ENCODE assay signal across 26 cellular contexts in genomic region chr16:88888057-88888777, GRCh38. TPM values are rescaled to one million over a fixed set of nuclear protein-coding genes. Genes with fewer than 3 reads are reported as not detected.
DNase-seq lines count a peak whose midpoint lies in the region; ATAC-seq, FAIRE-seq and TF ChIP-seq lines count a peak whose summit lies in the region.
"Had no signal": no experiment of that assay in that cellular context is flagged by ENCODE, and none has a peak within 500 bp of the region (broad histone marks: within the 10 kb centered on the region; RNA-seq: fewer than 3 reads in every experiment).

No MANE protein-coding gene starts in this region.

- H3K36me3 ChIP-seq in WERI-Rb-1 (peaks cover 14% of the 10 kb centered on the region), lower lobe of right lung (peaks cover 45% of the 10 kb centered on the region), tibial nerve (peaks cover 0 to 15% (median 0%) of the 10 kb centered on the region in 3 donors)

- TF ChIP-seq EP300 in tibial nerve (IDR thresholded peaks at IDR 0.05), result no peak

- ATAC-seq in lower lobe of right lung, result no peak
- ATAC-seq: PC-3 had no signal

- peaks cover 8% of the 10 kb centered on the region for H3K4me1 ChIP-seq in lower lobe of right lung
- H3K4me1 ChIP-seq in tibial nerve, result peaks cover 0 to 30% (median 3%) of the 10 kb centered on the region in 4 donors

- no peak for TF ChIP-seq POLR2A in tibial nerve (IDR thresholded peaks at IDR 0.05)

- WGBS in tibial nerve, 2 donors, result 61 to 65% methylated on average over 10 to 12 of the region's 17 CpGs

- intact Hi-C loops in lower lobe of right lung (cut with DNase I), result no loop called here

- H3K9me3 ChIP-seq in WERI-Rb-1 (ENCODE audit: severe bottlenecking) (no peaks in the 10 kb centered on the region), lower lobe of right lung (no peaks in the 10 kb centered on the region), tibial nerve (no peaks in the 10 kb centered on the region)

- no peak for TF ChIP-seq CTCF in WERI-Rb-1 (IDR thresholded peaks at IDR 0.05; ENCODE audit: low read depth, low read length)
- no peak for TF ChIP-seq CTCF in lower lobe of right lung (IDR thresholded peaks at IDR 0.05)
- TF ChIP-seq CTCF in tibial nerve (IDR thresholded peaks at IDR 0.05), result no peak

- FAIRE-seq in HTR-8/SVneo (lab: Jason Lieb, UNC), result no peak
- FAIRE-seq: bronchial epithelial cell, H1 had no signal

- H3K27me3 ChIP-seq in WERI-Rb-1 (ENCODE audit: insufficient read depth, low read depth, severe bottlenecking) (no peaks in the 10 kb centered on the region), lower lobe of right lung (ENCODE audit: low read depth) (no peaks in the 10 kb centered on the region), tibial nerve (no peaks in the 10 kb centered on the region)
- H3K27me3 ChIP-seq: dorsolateral prefrontal cortex had no signal

- peak; percentile 28 for DNase-seq in NCI-H2171 treated with DMSO at 0.1 percent for 48 hours (lab: John Stamatoyannopoulos, UW)
- no peak for DNase-seq in NCI-H2171 (lab: John Stamatoyannopoulos, UW)
- DNase-seq in WERI-Rb-1, result no peak
- DNase-seq in lower lobe of right lung, result no peak
- DNase-seq in tibial nerve (ENCODE audit: low spot score in 2 of 2), result no peak
- DNase-seq in activated CD4-positive, alpha-beta T cell treated with anti-CD3 and anti-CD28 coated beads, Interleukin-2, amount 50 U/mL, for 4 hours, result no peak
- DNase-seq in HTR-8/SVneo (ENCODE audit: insufficient read length, low spot score), result no peak
- no peak for DNase-seq in activated CD4-positive, alpha-beta T cell treated with anti-CD3 and anti-CD28 coated beads for 1 hour
- DNase-seq: activated CD4-positive, alpha-beta memory T cell treated with anti-CD3 and anti-CD28 coated beads, Interleukin-2, amount 10 ng/mL, durations not matched to agents 7 days and 5 days; DMS53; hypothalamus; KG1; midbrain; NCI-H1092 treated with DMSO at 0.1 percent for 48 hours; NCI-H526 treated with DMSO at 0.1 percent for 48 hours; PC-3 had no signal

- no peak overlapping the region for H3K4me3 ChIP-seq in WERI-Rb-1 (ENCODE audit: low read depth, low read length)
- H3K4me3 ChIP-seq in lower lobe of right lung, result no peak overlapping the region
- no peak overlapping the region for H3K4me3 ChIP-seq in tibial nerve
- H3K4me3 ChIP-seq: dorsolateral prefrontal cortex, SK-N-MC had no signal

- H3K27ac ChIP-seq in WERI-Rb-1 (peak overlapping the region; percentile 76), lower lobe of right lung (peak overlapping the region; percentile 68), tibial nerve (peak overlapping the region in 3 of 4 donors; percentile 45 to 64 (median 60))
- H3K27ac ChIP-seq: C4-2B, SK-N-MC had no signal

RNA-seq across cellular contexts. Expression of gene PABPN1L, which starts 21.8 kb away (rescaled TPM):
- total RNA-seq in lower lobe of right lung (not detected), tibial nerve (not detected)
- total RNA-seq: A172; activated CD4-positive, alpha-beta memory T cell treated with anti-CD3 and anti-CD28 coated beads, Interleukin-2, amount 10 ng/mL, durations not matched to agents 7 days and 5 days; bronchial epithelial cell; H1; kidney epithelial cell; neural crest cell; PC-3; renal cortical epithelial cell; subcutaneous adipose tissue had no signal

RNA-seq across cellular contexts. Expression of gene TRAPPC2L, which starts 31.3 kb away (rescaled TPM):
- 51.4 TPM for total RNA-seq in lower lobe of right lung
- total RNA-seq in tibial nerve, result 10 to 100 TPM; 18.0 to 36.6 (median 22.9) TPM

RNA-seq across cellular contexts. Expression of gene GALNS, which starts 31.5 kb away (rescaled TPM):
- total RNA-seq in lower lobe of right lung (48.5 TPM), tibial nerve (10 to 100 TPM; 15.1 to 80.1 (median 43.2) TPM)
